22 cellular contexts compared by ENCODE assay signal in the genomic region with DNA sequence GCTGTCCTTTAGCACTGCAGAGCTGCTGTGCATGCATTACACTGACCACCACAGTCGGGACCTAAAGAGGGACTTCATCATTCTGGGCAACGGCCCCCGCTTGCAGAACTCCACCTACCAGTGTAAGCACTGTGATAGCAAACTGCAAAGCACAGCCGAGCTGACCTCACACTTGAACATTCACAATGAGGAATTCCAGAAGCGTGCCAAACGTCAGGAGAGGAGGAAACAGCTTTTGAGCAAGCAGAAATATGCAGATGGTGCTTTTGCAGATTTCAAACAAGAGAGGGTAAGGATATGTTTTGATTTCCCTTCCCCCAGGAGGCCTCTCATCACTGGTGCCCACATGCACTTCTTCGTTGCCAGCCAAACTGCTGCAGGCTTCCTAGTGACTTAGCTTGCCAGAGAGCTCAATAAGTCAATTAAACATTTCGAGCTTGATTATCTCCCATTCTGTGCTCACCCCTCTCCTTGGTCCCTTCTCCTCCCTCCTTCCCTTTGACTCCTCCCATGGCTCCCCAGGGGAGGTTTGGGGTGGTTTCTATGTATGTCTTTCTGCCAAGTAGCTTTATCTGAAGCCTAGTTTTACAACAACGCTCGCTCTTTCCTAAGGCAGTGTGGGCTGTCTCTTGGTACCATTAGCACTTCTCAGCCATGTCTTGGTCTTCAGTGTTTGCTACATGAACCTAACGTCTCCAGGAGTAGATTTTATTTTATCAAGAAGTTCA.
A peak's percentile ranks its signal among the peaks of the same experiment; 100 is the strongest.
DNase-seq lines count a peak whose midpoint lies in the region; ATAC-seq and TF ChIP-seq lines count a peak whose summit lies in the region.
"Had no signal": no experiment of that assay in that cellular context is flagged by ENCODE, and none has a peak within 500 bp of the region (broad histone marks: within the 10 kb centered on the region; RNA-seq: fewer than 3 reads in every experiment).

No MANE protein-coding gene starts in this region.

- no peaks in the 10 kb centered on the region for H3K9me3 ChIP-seq in body of pancreas
- H3K9me3 ChIP-seq: A549 had no signal

- intact Hi-C loops in body of pancreas (cut with DNase I): no loop called here

- peaks cover 5% of the 10 kb centered on the region for H3K4me1 ChIP-seq in body of pancreas
- H3K4me1 ChIP-seq: parathyroid adenoma, spleen had no signal

- H3K27me3 ChIP-seq in body of pancreas: no peaks in the 10 kb centered on the region
- H3K27me3 ChIP-seq: spleen had no signal

- POLR2A ChIA-PET in T-cell (lab: Charles Lee): no interaction called here

- H3K9me3 Mint-ChIP-seq in T-cell: peaks cover 8 to 25% (median 21%) of the 10 kb centered on the region in 3 donors
- H3K9me3 Mint-ChIP-seq: activated naive CD8-positive, alpha-beta T cell treated with anti-CD3 and anti-CD28 coated beads for 36 hours had no signal

- H3K4me3 Mint-ChIP-seq in T-cell: no peak overlapping the region
- H3K4me3 Mint-ChIP-seq: activated naive CD8-positive, alpha-beta T cell treated with anti-CD3 and anti-CD28 coated beads for 36 hours; activated T-cell treated with anti-CD3 and anti-CD28 coated beads, Interleukin-2, amount 50 U/mL, for 24 hours; CD8-positive, alpha-beta T cell; stimulated activated effector memory CD8-positive, alpha-beta T cell treated with anti-CD3 and anti-CD28 coated beads, Interleukin-12 subunit alpha, Interleukin-12 subunit beta, amount 100 ng/mL, for 72 hours had no signal

- TF ChIP-seq CTCF in body of pancreas (IDR thresholded peaks at IDR 0.05) (no peak), fibroblast of villous mesenchyme (IDR thresholded peaks at IDR 0.05; ENCODE audit: insufficient read depth, low read depth, low read length) (no peak)

- no peaks in the 10 kb centered on the region for H3K4me1 Mint-ChIP-seq in T-cell
- H3K4me1 Mint-ChIP-seq: activated naive CD8-positive, alpha-beta T cell treated with anti-CD3 and anti-CD28 coated beads for 36 hours; stimulated activated effector memory CD8-positive, alpha-beta T cell treated with anti-CD3 and anti-CD28 coated beads, Interleukin-12 subunit alpha, Interleukin-12 subunit beta, amount 100 ng/mL, for 72 hours had no signal

- H3K27me3 Mint-ChIP-seq in T-cell: no peaks in the 10 kb centered on the region
- H3K27me3 Mint-ChIP-seq: activated naive CD8-positive, alpha-beta T cell treated with anti-CD3 and anti-CD28 coated beads for 36 hours; activated T-cell treated with anti-CD3 and anti-CD28 coated beads, Interleukin-2, amount 50 U/mL, for 24 hours had no signal

- TF ChIP-seq POLR2A in body of pancreas (IDR thresholded peaks at IDR 0.05): no peak

- 63% methylated on average over 11 of the region's 11 CpGs for WGBS in body of pancreas, 2 donors

- no peak overlapping the region for H3K27ac Mint-ChIP-seq in T-cell
- H3K27ac Mint-ChIP-seq: activated naive CD8-positive, alpha-beta T cell treated with anti-CD3 and anti-CD28 coated beads for 36 hours; activated T-cell treated with anti-CD3 and anti-CD28 coated beads, Interleukin-2, amount 50 U/mL, for 24 hours; CD8-positive, alpha-beta T cell; stimulated activated effector memory CD8-positive, alpha-beta T cell treated with anti-CD3 and anti-CD28 coated beads, Interleukin-12 subunit alpha, Interleukin-12 subunit beta, amount 100 ng/mL, for 72 hours had no signal

- ATAC-seq in body of pancreas (peak; percentile 30), T-cell (replicated peaks in 1 of 4) (no peak), GM18907 (IDR thresholded peaks at IDR 0.05; ENCODE audit: unreplicated experiment) (no peak)
- ATAC-seq: A549; CD8-positive, alpha-beta T cell; stimulated activated effector memory CD8-positive, alpha-beta T cell treated with anti-CD3 and anti-CD28 coated beads, Interleukin-12 subunit alpha, Interleukin-12 subunit beta, amount 100 ng/mL, for 72 hours had no signal

- H3K36me3 Mint-ChIP-seq in T-cell: no peaks in the 10 kb centered on the region
- H3K36me3 Mint-ChIP-seq: activated naive CD8-positive, alpha-beta T cell treated with anti-CD3 and anti-CD28 coated beads for 36 hours; CD8-positive, alpha-beta T cell; stimulated activated effector memory CD8-positive, alpha-beta T cell treated with anti-CD3 and anti-CD28 coated beads, Interleukin-12 subunit alpha, Interleukin-12 subunit beta, amount 100 ng/mL, for 72 hours had no signal

- no peaks in the 10 kb centered on the region for H3K36me3 ChIP-seq in body of pancreas (replicated peaks in 1 of 2; ENCODE audit: insufficient read depth in 1 of 2, low read depth in 2 of 2)

- DNase-seq in AG08395 (ENCODE audit: low spot score) (peak; percentile 10), body of pancreas (peak in 1 of 4 donors; percentile 19), fibroblast of villous mesenchyme (ENCODE audit: low read depth) (peak; percentile 40), mucosa of gallbladder (ENCODE audit: low spot score) (peak; percentile 50), T-cell (no peak), nucleus accumbens (lab: John Stamatoyannopoulos, UW) (no peak), NCI-H748 treated with DMSO at 0.1 percent for 48 hours (lab: John Stamatoyannopoulos, UW) (no peak)
- DNase-seq: activated CD4-positive, alpha-beta T cell treated with anti-CD3 and anti-CD28 coated beads, Interleukin-2, amount 50 U/mL, for 48 hours; activated naive CD8-positive, alpha-beta T cell treated with anti-CD3 and anti-CD28 coated beads for 36 hours; activated T-cell treated with anti-CD3 and anti-CD28 coated beads, Interleukin-2, amount 50 U/mL, for 24 hours; CD8-positive, alpha-beta T cell; cerebellar nuclear complex; DND-41; KBM-7; NCI-H1092 treated with DMSO at 0.1 percent for 48 hours; NK-92 treated with Interleukin-12 subunit alpha and Interleukin-12 subunit beta, amount 100 ng/mL, for 24 hours; RPMI8226; spleen had no signal

- no peak overlapping the region for H3K27ac ChIP-seq in body of pancreas
- H3K27ac ChIP-seq: A549, parathyroid adenoma, spleen had no signal

- H3K4me3 ChIP-seq in body of pancreas: no peak overlapping the region
- H3K4me3 ChIP-seq in fibroblast of villous mesenchyme (ENCODE audit: low read depth, low read length): no peak overlapping the region
- H3K4me3 ChIP-seq: A549, spleen had no signal

- CTCF ChIA-PET in T-cell (lab: Charles Lee): no interaction called here

Comparison
In these comparisons a context has a peak if more than half of its experiments do, and no peak if none do; other contexts are left out.
1. DNase-seq: peak in AG08395 (single experiment), fibroblast of villous mesenchyme (single experiment) and mucosa of gallbladder (single experiment); none in T-cell (0 of 34), nucleus accumbens (0 of 56) and NCI-H748 treated with DMSO at 0.1 percent for 48 hours (single experiment).